Comparison of ENCODE assay signal across 16 cellular contexts in the genomic region with DNA sequence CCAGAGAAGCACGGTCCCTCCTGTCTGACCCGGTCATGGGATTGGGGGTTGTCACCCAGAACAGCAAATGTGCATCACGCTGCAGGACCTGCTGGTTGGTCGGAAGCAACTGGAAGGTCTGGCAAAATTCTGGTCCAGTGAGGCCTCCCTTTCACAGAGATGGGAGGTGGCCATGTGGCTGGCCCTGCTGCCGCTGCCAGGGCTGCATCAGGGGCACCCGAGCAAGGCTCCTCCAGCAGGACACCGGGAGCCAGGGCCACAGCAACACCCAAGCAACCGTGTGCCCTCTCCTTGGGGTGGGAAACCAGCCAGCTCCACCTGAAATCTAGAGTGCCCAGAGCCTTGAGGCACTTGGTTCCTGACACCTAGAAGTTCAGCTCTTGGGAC.
"Had no signal": no experiment of that assay in that cellular context is flagged by ENCODE, and none has a peak within 500 bp of the region (broad histone marks: within the 10 kb centered on the region; RNA-seq: fewer than 3 reads in every experiment).

No MANE protein-coding gene starts in this region.

- H3K9me3 Mint-ChIP-seq: nephron progenitor cell had no signal

- H3K27me3 ChIP-seq: breast epithelium had no signal

- H3K4me1 ChIP-seq: breast epithelium, parathyroid adenoma, transverse colon had no signal

- H3K4me3 Mint-ChIP-seq: nephron progenitor cell had no signal

- H3K4me3 ChIP-seq: breast epithelium, heart right ventricle, left ventricle myocardium inferior, skin epidermis, transverse colon had no signal

- H3K9ac ChIP-seq: parathyroid adenoma had no signal

- H3K36me3 ChIP-seq: breast epithelium, heart right ventricle, left ventricle myocardium inferior, transverse colon had no signal

- H3K27ac Mint-ChIP-seq: memory B cell, nephron progenitor cell had no signal

- H3K9me3 ChIP-seq: breast epithelium, heart right ventricle, left ventricle myocardium inferior, transverse colon had no signal

- H3K79me2 ChIP-seq: parathyroid adenoma had no signal

- DNase-seq: activated CD4-positive, alpha-beta memory T cell treated with anti-CD3 and anti-CD28 coated beads for 36 hours; activated CD4-positive, alpha-beta T cell treated with anti-CD3 and anti-CD28 coated beads for 1 hour; activated CD8-positive, alpha-beta memory T cell treated with anti-CD3 and anti-CD28 coated beads, Interleukin-2, amount 50 U/mL, for 4 hours; activated naive CD4-positive, alpha-beta T cell treated with anti-CD3 and anti-CD28 coated beads, Interleukin-2, amount 50 U/mL, for 16 hours; foreskin melanocyte; heart right ventricle; left ventricle myocardium inferior; nephron progenitor cell; stimulated activated CD4-positive, alpha-beta T cell treated with anti-CD3 and anti-CD28 coated beads, Interleukin-4, amount 100 ng/mL, for 4 hours; substantia nigra; T-helper 9 cell; transverse colon had no signal

- ATAC-seq: heart right ventricle had no signal

- H3K27ac ChIP-seq: breast epithelium, heart right ventricle, left ventricle myocardium inferior, parathyroid adenoma, skin epidermis, transverse colon had no signal

- H3K36me3 Mint-ChIP-seq: activated CD4-positive, alpha-beta memory T cell treated with anti-CD3 and anti-CD28 coated beads for 36 hours; memory B cell had no signal

- H2AFZ ChIP-seq: parathyroid adenoma had no signal
